In genomic region chr14:70033561-70033960, GRCh38 we compare ENCODE assay signal across 27 cellular contexts.
"Had no signal": no experiment of that assay in that cellular context is flagged by ENCODE, and none has a peak within 500 bp of the region (broad histone marks: within the 10 kb centered on the region; RNA-seq: fewer than 3 reads in every experiment).

No MANE protein-coding gene starts in this region.

- H3K4me1 ChIP-seq: heart left ventricle, left ventricle myocardium inferior, right atrium auricular region, stomach, testis, transverse colon, upper lobe of left lung had no signal

- H3K36me3 Mint-ChIP-seq: mesothelial cell of epicardium; naive B cell; natural killer cell; stimulated activated naive B cell treated with anti-CD40 and anti-IgM and Interleukin-4, amounts not matched to agents 10 μg/mL and 1 μg/mL and 100 μg/mL, for 72 hours had no signal

- H3K4me3 Mint-ChIP-seq: mesothelial cell of epicardium; naive B cell; natural killer cell; nephron progenitor cell; stimulated activated naive B cell treated with anti-CD40 and anti-IgM and Interleukin-4, amounts not matched to agents 10 μg/mL and 1 μg/mL and 100 μg/mL, for 72 hours had no signal

- ATAC-seq: heart left ventricle; natural killer cell; stimulated activated naive B cell treated with anti-CD40 and anti-IgM and Interleukin-4, amounts not matched to agents 10 μg/mL and 1 μg/mL and 100 μg/mL, for 72 hours; stimulated activated naive CD8-positive, alpha-beta T cell treated with anti-CD3 and anti-CD28 coated beads, Interleukin-15, Interleukin-2, amounts not matched to agents 100 U/mL and 50 U/mL, for 24 hours had no signal

- DNase-seq: heart left ventricle; islet precursor cell; left ventricle myocardium inferior; mesendoderm; naive B cell; natural killer cell; nephron progenitor cell; occipital lobe; right lobe of liver; stimulated activated CD4-positive, alpha-beta T cell treated with anti-CD3 and anti-CD28 coated beads, Interleukin-12 subunit alpha, Interleukin-12 subunit beta, amount 100 ng/mL, for 4 hours; stimulated activated CD4-positive, alpha-beta T cell treated with anti-CD3 and anti-CD28 coated beads, Interleukin-15, amount 100 ng/mL, for 24 hours; stimulated activated CD4-positive, alpha-beta T cell treated with anti-CD3 and anti-CD28 coated beads, Interleukin-2, amount 100 ng/mL, for 24 hours; stimulated activated CD4-positive, alpha-beta T cell treated with anti-CD3 and anti-CD28 coated beads, Interleukin-4, amount 100 ng/mL, for 1 hour; stimulated activated naive B cell treated with anti-CD40 and anti-IgM and Interleukin-4, amounts not matched to agents 10 μg/mL and 1 μg/mL and 100 μg/mL, for 72 hours; stimulated activated naive CD8-positive, alpha-beta T cell treated with anti-CD3 and anti-CD28 coated beads, Interleukin-15, Interleukin-2, amounts not matched to agents 100 U/mL and 50 U/mL, for 24 hours; stomach; testis; transverse colon; upper lobe of left lung had no signal

- H3K27ac ChIP-seq: heart left ventricle, hepatocyte, left ventricle myocardium inferior, neutrophil, right atrium auricular region, right lobe of liver, stomach, testis, transverse colon, upper lobe of left lung had no signal

- H3K9me3 ChIP-seq: heart left ventricle, left ventricle myocardium inferior, neutrophil, right atrium auricular region, right lobe of liver, stomach, testis, thyroid gland, transverse colon, upper lobe of left lung had no signal

- H3K27ac Mint-ChIP-seq: mesothelial cell of epicardium; naive B cell; natural killer cell; progenitor cell of endocrine pancreas; stimulated activated naive B cell treated with anti-CD40 and anti-IgM and Interleukin-4, amounts not matched to agents 10 μg/mL and 1 μg/mL and 100 μg/mL, for 72 hours had no signal

- H3K4me1 Mint-ChIP-seq: naive B cell; natural killer cell; nephron progenitor cell; stimulated activated naive B cell treated with anti-CD40 and anti-IgM and Interleukin-4, amounts not matched to agents 10 μg/mL and 1 μg/mL and 100 μg/mL, for 72 hours had no signal

- H3K27me3 ChIP-seq: neutrophil, right atrium auricular region, right lobe of liver, testis, thyroid gland, transverse colon, upper lobe of left lung had no signal

- H3K36me3 ChIP-seq: heart left ventricle, left ventricle myocardium inferior, neutrophil, right atrium auricular region, right lobe of liver, stomach, thyroid gland, transverse colon, upper lobe of left lung had no signal

- H3K9me3 Mint-ChIP-seq: mesothelial cell of epicardium; naive B cell; natural killer cell; nephron progenitor cell; stimulated activated naive B cell treated with anti-CD40 and anti-IgM and Interleukin-4, amounts not matched to agents 10 μg/mL and 1 μg/mL and 100 μg/mL, for 72 hours had no signal

- H3K4me3 ChIP-seq: heart left ventricle, hepatocyte, left ventricle myocardium inferior, lung, right atrium auricular region, right lobe of liver, smooth muscle cell, stomach, testis, thyroid gland, transverse colon, upper lobe of left lung had no signal
